ENCODE assay signal across 15 cellular contexts in the genomic region with DNA sequence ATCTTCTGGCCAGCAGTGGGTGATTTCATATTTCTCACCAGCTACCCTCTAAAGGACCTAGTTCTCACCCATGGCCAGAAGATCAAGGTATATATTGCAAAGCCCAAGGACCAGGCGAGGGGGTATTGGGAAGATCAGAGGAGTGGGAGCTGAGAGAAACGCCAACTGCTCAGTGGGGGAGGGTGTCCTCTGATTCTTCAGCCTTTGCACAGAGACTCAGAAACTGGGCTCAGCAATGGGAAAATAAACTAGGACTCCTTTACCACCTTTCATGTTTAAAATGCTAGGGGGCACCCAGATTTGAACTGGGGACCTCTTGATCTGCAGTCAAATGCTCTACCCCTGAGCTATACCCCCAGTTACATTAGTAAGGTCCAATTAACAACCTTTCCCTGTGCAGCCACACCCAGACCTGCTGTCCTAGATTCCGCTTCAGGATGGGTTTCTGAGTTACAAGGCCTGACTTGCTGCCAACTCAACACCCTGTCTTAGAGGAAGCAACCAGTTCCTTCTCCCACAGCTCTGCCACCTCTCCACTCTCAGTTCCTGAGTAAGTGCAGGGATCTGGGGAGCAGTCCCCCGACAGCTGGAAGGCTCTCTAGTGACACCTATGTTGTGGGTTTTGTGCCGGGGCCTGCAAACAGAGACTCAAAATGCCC.
DNase-seq lines count a peak whose midpoint lies in the region; ATAC-seq, FAIRE-seq and TF ChIP-seq lines count a peak whose summit lies in the region.
"Had no signal": no experiment of that assay in that cellular context is flagged by ENCODE, and none has a peak within 500 bp of the region (broad histone marks: within the 10 kb centered on the region; RNA-seq: fewer than 3 reads in every experiment).

No MANE protein-coding gene starts in this region.

- H3K9ac ChIP-seq in Karpas-422 (ENCODE audit: low read length), result no peak overlapping the region
- no peak overlapping the region for H3K9ac ChIP-seq in HepG2 (ENCODE audit: insufficient read depth, low read depth, low read length)

- intact Hi-C loops in HepG2 (cut with micrococcal nuclease; ENCODE audit: unreplicated experiment) (no loop called here), sigmoid colon (cut with DNase I) (no loop called here)
- intact Hi-C loops in CD8-positive, alpha-beta T cell (cut with DNase I, micrococcal nuclease), result no loop called here

- peak; percentile 96 for ATAC-seq in WTC11
- ATAC-seq in HepG2, result peak; percentile 79
- ATAC-seq in CD8-positive, alpha-beta T cell, result no peak
- ATAC-seq: body of pancreas had no signal

- H3K36me3 Mint-ChIP-seq in WTC11, result no peaks in the 10 kb centered on the region; the same call in 1 of the 2 replicates
- H3K36me3 Mint-ChIP-seq in CD8-positive, alpha-beta T cell, result no peaks in the 10 kb centered on the region

- H3K27ac ChIP-seq in Karpas-422 (ENCODE audit: low read length), result no peak overlapping the region
- no peak overlapping the region for H3K27ac ChIP-seq in HepG2 (ENCODE audit: extremely low read length, insufficient read depth, low read length)
- no peak overlapping the region for H3K27ac ChIP-seq in CD8-positive, alpha-beta T cell (ENCODE audit: low read depth, low read length)
- H3K27ac ChIP-seq in sigmoid colon, result no peak overlapping the region
- H3K27ac ChIP-seq: body of pancreas, HL-60 had no signal

- H3K4me1 Mint-ChIP-seq in WTC11, result peaks cover 15% of the 10 kb centered on the region
- H3K4me1 Mint-ChIP-seq in CD8-positive, alpha-beta T cell (ENCODE audit: low read depth), result no peaks in the 10 kb centered on the region
- H3K4me1 Mint-ChIP-seq: naive B cell had no signal

- TF ChIP-seq EP300 in HepG2 (IDR thresholded peaks at IDR 0.05; ENCODE audit: low read depth in 2 of 2, low read length in 2 of 2), result no peak
- no peak for TF ChIP-seq EP300 in HepG2 (CRISPR knock-in tag; IDR thresholded peaks at IDR 0.05; ENCODE audit: borderline replicate concordance)
- TF ChIP-seq EP300 in sigmoid colon (IDR thresholded peaks at IDR 0.05), result no peak

- BruUV-seq in HepG2 (replicated peaks; lab: Mats Ljungman, UMichigan), result no TSS peak

- H3K36me3 ChIP-seq in Karpas-422 (ENCODE audit: insufficient read depth, low read length) (no peaks in the 10 kb centered on the region), HepG2 (replicated peaks in 1 of 2; ENCODE audit: control insufficient read depth in 1 of 2, insufficient read depth in 2 of 2, low read length in 2 of 2) (no peaks in the 10 kb centered on the region), sigmoid colon (no peaks in the 10 kb centered on the region)
- H3K36me3 ChIP-seq in CD8-positive, alpha-beta T cell (ENCODE audit: insufficient read depth, low read length), result no peaks in the 10 kb centered on the region

- CTCF ChIA-PET in WTC11 (lab: Charles Lee), result interaction anchor here (0.7 to 4.2 kb wide), 18 partner anchors 12 to 209 kb away, joined by 3 to 27 read pairs (median 4); partner anchors contain the start of gene ZNF783
- CTCF ChIA-PET in HepG2 (lab: Yijun Ruan, JAX; ENCODE audit: low intra/inter-chr PET ratio, low total read pairs), result no interaction called here
- CTCF ChIA-PET in CD8-positive, alpha-beta T cell (lab: Charles Lee), result no interaction called here

- peaks cover 30% of the 10 kb centered on the region for H3K9me3 Mint-ChIP-seq in WTC11
- peaks cover 2% of the 10 kb centered on the region for H3K9me3 Mint-ChIP-seq in CD8-positive, alpha-beta T cell

- H3K79me2 ChIP-seq in Karpas-422 (ENCODE audit: low read length) (no peaks in the 10 kb centered on the region), HepG2 (ENCODE audit: insufficient read depth, low read length) (no peaks in the 10 kb centered on the region)

- no peaks in the 10 kb centered on the region for H3K4me1 ChIP-seq in Karpas-422 (ENCODE audit: low read length)
- H3K4me1 ChIP-seq in HepG2 (ENCODE audit: insufficient read depth, low read length), result no peaks in the 10 kb centered on the region
- H3K4me1 ChIP-seq in CD8-positive, alpha-beta T cell (ENCODE audit: insufficient read depth, low read length), result no peaks in the 10 kb centered on the region
- H3K4me1 ChIP-seq in sigmoid colon, result no peaks in the 10 kb centered on the region

- POLR2A ChIA-PET in WTC11 (lab: Charles Lee) (interaction anchor here (0.6 to 1.3 kb wide), 2 partner anchors 22 to 94 kb away, joined by 3 read pairs; partner anchors contain the start of gene ZNF783), HepG2 (lab: Yijun Ruan, JAX) (no interaction called here)
- POLR2A ChIA-PET in CD8-positive, alpha-beta T cell (lab: Charles Lee), result no interaction called here

- H3K27me3 ChIP-seq in Karpas-422 (ENCODE audit: low read length), result no peaks in the 10 kb centered on the region
- H3K27me3 ChIP-seq in HepG2 (ENCODE audit: control insufficient read depth in 1 of 2, insufficient read depth in 2 of 2, low read length in 2 of 2), result peaks cover 1 to 6% of the 10 kb centered on the region in 2 experiments; a peak in 3 of 5 replicates
- H3K27me3 ChIP-seq in CD8-positive, alpha-beta T cell (ENCODE audit: insufficient read depth, low read length), result no peaks in the 10 kb centered on the region
- H3K27me3 ChIP-seq in sigmoid colon, result no peaks in the 10 kb centered on the region
- H3K27me3 ChIP-seq: body of pancreas had no signal

- H2AFZ ChIP-seq in Karpas-422 (ENCODE audit: low read length) (no peak overlapping the region), HepG2 (ENCODE audit: low read length) (no peak overlapping the region)

- H4K20me1 ChIP-seq in Karpas-422 (ENCODE audit: insufficient read depth, low read depth, low read length) (no peaks in the 10 kb centered on the region), HepG2 (ENCODE audit: insufficient read depth, low read length) (no peaks in the 10 kb centered on the region)

- WGBS in HepG2 (ENCODE audit: low lambda C conversion rate), result 20% methylated on average over 5 of the region's 5 CpGs
- WGBS in sigmoid colon, 2 donors, result 48 to 55% methylated on average over 5 of the region's 5 CpGs

- TF ChIP-seq CTCF in WTC11 (IDR thresholded peaks at IDR 0.05) (no peak), HepG2 (CRISPR knock-in tag; IDR thresholded peaks at IDR 0.05) (peak; percentile 53), sigmoid colon (IDR thresholded peaks at IDR 0.05) (no peak)
- no peak for TF ChIP-seq CTCF in CD8-positive, alpha-beta T cell (IDR thresholded peaks at IDR 0.05)

- no peaks in the 10 kb centered on the region for H3K9me2 ChIP-seq in Karpas-422 (replicated peaks; ENCODE audit: insufficient read depth, low read length)

- H3K27me3 Mint-ChIP-seq in WTC11 (ENCODE audit: low read depth), result peaks cover 3% of the 10 kb centered on the region
- peaks cover 14% of the 10 kb centered on the region for H3K27me3 Mint-ChIP-seq in CD8-positive, alpha-beta T cell (ENCODE audit: low read depth)

- no peak for FAIRE-seq in HepG2 (lab: Jason Lieb, UNC)
- FAIRE-seq: islet of Langerhans had no signal

- H3K4me3 ChIP-seq in Karpas-422 (ENCODE audit: low read length) (no peak overlapping the region), HepG2 (replicated peaks in 1 of 3; ENCODE audit: insufficient read depth in 1 of 3, low read depth in 2 of 3, low read length in 3 of 3) (no peak overlapping the region), sigmoid colon (no peak overlapping the region)
- no peak overlapping the region for H3K4me3 ChIP-seq in CD8-positive, alpha-beta T cell (ENCODE audit: low read depth, low read length)
- H3K4me3 ChIP-seq: body of pancreas had no signal

- peak overlapping the region; percentile 91 for H3K27ac Mint-ChIP-seq in WTC11
- no peak overlapping the region for H3K27ac Mint-ChIP-seq in CD8-positive, alpha-beta T cell
- H3K27ac Mint-ChIP-seq: naive B cell had no signal

- H3K9me3 ChIP-seq in Karpas-422 (ENCODE audit: low read length) (no peaks in the 10 kb centered on the region), HepG2 (ENCODE audit: low read length) (no peaks in the 10 kb centered on the region), sigmoid colon (peaks cover 0 to 5% (median 0%) of the 10 kb centered on the region in 4 donors)
- no peaks in the 10 kb centered on the region for H3K9me3 ChIP-seq in CD8-positive, alpha-beta T cell (ENCODE audit: low read length)
- H3K9me3 ChIP-seq: body of pancreas had no signal

- no peak for TF ChIP-seq RAD21 in HepG2 (CRISPR knock-in tag; IDR thresholded peaks at IDR 0.05)

- DNase-seq in NCI-H524 (lab: John Stamatoyannopoulos, UW) (peak; percentile 33 to 71), NCI-H524 treated with DMSO at 0.1 percent for 48 hours (lab: John Stamatoyannopoulos, UW) (no peak), Karpas-422 (peak; percentile 49), WTC11 (ENCODE audit: low spot score) (peak; percentile 79), HepG2 (ENCODE audit: low spot score) (peak; percentile 26), NCI-H128 (lab: John Stamatoyannopoulos, UW; ENCODE audit: unreplicated experiment) (no peak), sigmoid colon (no peak)
- no peak for DNase-seq in CD8-positive, alpha-beta T cell
- DNase-seq: activated CD4-positive, CD25-positive, alpha-beta regulatory T cell; body of pancreas; DMS79 treated with DMSO at 0.1 percent for 48 hours; naive B cell; NCI-H187 treated with DMSO at 0.1 percent for 48 hours had no signal

- H3K4me2 ChIP-seq in Karpas-422 (ENCODE audit: low read depth, low read length, poor library complexity, severe bottlenecking) (no peak overlapping the region), HepG2 (ENCODE audit: low read depth, low read length) (peak overlapping the region; percentile 50)

- in situ Hi-C loops in HepG2 (cut with HindIII; ENCODE audit: extremely low pct_ligation_motif_present, low pct_unique_long_range_greater_than_20kb), result no loop called here

- peak overlapping the region; percentile 72 for H3K4me3 Mint-ChIP-seq in WTC11
- no peak overlapping the region for H3K4me3 Mint-ChIP-seq in CD8-positive, alpha-beta T cell
- H3K4me3 Mint-ChIP-seq: naive B cell had no signal

- TF ChIP-seq POLR2A in HepG2 (IDR thresholded peaks at IDR 0.05; ENCODE audit: insufficient read depth in 1 of 2, low read depth in 2 of 2, low read length in 2 of 2) (no peak), sigmoid colon (IDR thresholded peaks at IDR 0.05) (no peak)

TF ChIP-seq in WTC11, 78 proteins besides CTCF, POLR2A, EP300 and RAD21 (continues in another document):
- TF ChIP-seq NFATC4 (CRISPR knock-in tag; IDR thresholded peaks at IDR 0.05), result peak; percentile 74; the same call in 1 of the 2 replicates
- peak; percentile 73 for TF ChIP-seq GTF2I (CRISPR knock-in tag; conservative IDR thresholded peaks at IDR 0.05)
- TF ChIP-seq ZNF121 (CRISPR knock-in tag; IDR thresholded peaks at IDR 0.05), result peak; percentile 33; the same call in 1 of the 2 replicates
- TF ChIP-seq TCF7 (CRISPR knock-in tag; IDR thresholded peaks at IDR 0.05; ENCODE audit: low read depth), result no peak
- TF ChIP-seq ZNF219 (CRISPR knock-in tag; IDR thresholded peaks at IDR 0.05; ENCODE audit: borderline replicate concordance), result no peak

TF ChIP-seq in HepG2, 621 proteins besides CTCF, POLR2A, EP300 and RAD21 (continues in another document):
- TF ChIP-seq GATAD2A (CRISPR knock-in tag; IDR thresholded peaks at IDR 0.05) (0 out of 2 replicates have a peak, but pooled peaks have one; percentile 12), GLI4 (CRISPR knock-in tag; IDR thresholded peaks at IDR 0.05; ENCODE audit: borderline replicate concordance) (no peak), ZNF24 (IDR thresholded peaks at IDR 0.05) (peak; percentile 93)

Comparison
In these comparisons a context has a peak if more than half of its experiments do, and no peak if none do; other contexts are left out.
1. DNase-seq: peak in NCI-H524 (2 of 2), Karpas-422 (single experiment), WTC11 (single experiment) and HepG2 (single experiment); none in NCI-H524 treated with DMSO at 0.1 percent for 48 hours (single experiment), NCI-H128 (single experiment), CD8-positive, alpha-beta T cell (0 of 7) and sigmoid colon (single experiment).